Comparison of ENCODE assay signal across 9 cellular contexts in the genomic region with DNA sequence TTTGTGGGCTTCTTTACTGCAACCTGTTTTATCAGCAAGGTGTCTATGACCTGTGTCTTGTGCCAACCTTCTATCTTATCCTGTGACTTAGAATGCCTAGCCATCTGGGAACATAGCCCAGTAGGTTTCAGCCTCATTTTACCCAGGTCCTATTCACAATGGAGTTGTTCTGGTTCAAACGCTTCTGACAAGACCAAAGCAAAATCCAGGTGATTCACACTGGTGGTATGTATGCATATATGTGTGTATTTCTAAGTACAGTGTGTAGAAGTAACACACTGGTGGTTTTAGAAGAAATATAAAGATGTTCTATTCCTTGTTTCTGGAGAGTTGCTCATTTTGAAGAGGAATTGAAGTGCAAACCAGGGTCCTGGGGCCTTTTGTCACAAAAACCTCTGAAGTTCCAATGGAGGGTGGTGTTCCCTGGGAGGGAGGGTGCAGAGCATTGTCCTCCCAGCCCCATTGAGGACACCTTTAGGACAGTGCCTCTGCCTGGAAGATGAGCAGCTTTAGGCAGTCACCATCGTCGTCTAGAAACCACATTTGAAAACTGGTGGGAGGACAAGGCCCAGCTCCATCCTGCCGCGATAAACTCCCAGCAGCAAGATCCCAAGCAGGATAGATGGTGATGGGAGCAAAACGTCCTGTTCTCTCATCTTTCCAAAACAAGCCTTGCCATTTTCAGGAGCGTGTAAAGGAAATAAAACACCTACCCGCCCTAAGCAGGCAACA.
DNase-seq lines count a peak whose midpoint lies in the region; ATAC-seq lines count a peak whose summit lies in the region.
"Had no signal": no experiment of that assay in that cellular context is flagged by ENCODE, and none has a peak within 500 bp of the region (broad histone marks: within the 10 kb centered on the region; RNA-seq: fewer than 3 reads in every experiment).

No MANE protein-coding gene starts in this region.

- H3K9me3 Mint-ChIP-seq in natural killer cell treated with Interleukin-12 subunit alpha and Interleukin-12 subunit beta and Interleukin-15 and Interleukin-18, amount 100 ng/mL, for 72 hours, result peaks cover 1% of the 10 kb centered on the region

- H3K27me3 Mint-ChIP-seq in natural killer cell treated with Interleukin-12 subunit alpha and Interleukin-12 subunit beta and Interleukin-15 and Interleukin-18, amount 100 ng/mL, for 72 hours, result no peaks in the 10 kb centered on the region

- peak; percentile 39 for DNase-seq in amniotic epithelial cell (ENCODE audit: low read depth)
- DNase-seq in natural killer cell treated with Interleukin-12 subunit alpha and Interleukin-12 subunit beta and Interleukin-15 and Interleukin-18, amount 100 ng/mL, for 72 hours (ENCODE audit: low spot score), result no peak
- DNase-seq in NCI-H2029 (lab: John Stamatoyannopoulos, UW), result no peak
- no peak for DNase-seq in NCI-H146 (lab: John Stamatoyannopoulos, UW)
- DNase-seq in GM03348 (ENCODE audit: low spot score), result no peak
- DNase-seq: NCI-H1436 treated with DMSO at 0.1 percent for 48 hours had no signal

- ATAC-seq in GM19023 (IDR thresholded peaks at IDR 0.05; ENCODE audit: unreplicated experiment) (peak; percentile 11), HG02623 (IDR thresholded peaks at IDR 0.05; ENCODE audit: unreplicated experiment) (peak; percentile 8), GM21515 (IDR thresholded peaks at IDR 0.05; ENCODE audit: unreplicated experiment) (no peak)
- no peak for ATAC-seq in natural killer cell treated with Interleukin-12 subunit alpha and Interleukin-12 subunit beta and Interleukin-15 and Interleukin-18, amount 100 ng/mL, for 72 hours

- H3K36me3 Mint-ChIP-seq in natural killer cell treated with Interleukin-12 subunit alpha and Interleukin-12 subunit beta and Interleukin-15 and Interleukin-18, amount 100 ng/mL, for 72 hours, result peaks cover 16% of the 10 kb centered on the region

- H3K27ac Mint-ChIP-seq in natural killer cell treated with Interleukin-12 subunit alpha and Interleukin-12 subunit beta and Interleukin-15 and Interleukin-18, amount 100 ng/mL, for 72 hours, result peak overlapping the region; percentile 19 to 72

- H3K4me1 Mint-ChIP-seq in natural killer cell treated with Interleukin-12 subunit alpha and Interleukin-12 subunit beta and Interleukin-15 and Interleukin-18, amount 100 ng/mL, for 72 hours (ENCODE audit: low read depth in 2 of 2), result peaks cover 36 to 38% of the 10 kb centered on the region in 2 donors

- peak overlapping the region; percentile 72 for H3K4me3 Mint-ChIP-seq in natural killer cell treated with Interleukin-12 subunit alpha and Interleukin-12 subunit beta and Interleukin-15 and Interleukin-18, amount 100 ng/mL, for 72 hours

Comparison
In these comparisons a context has a peak if more than half of its experiments do, and no peak if none do; other contexts are left out.
1. ATAC-seq: peak in GM19023 (single experiment) and HG02623 (single experiment); none in natural killer cell treated with Interleukin-12 subunit alpha and Interleukin-12 subunit beta and Interleukin-15 and Interleukin-18, amount 100 ng/mL, for 72 hours (0 of 2) and GM21515 (single experiment).